In the genomic region with DNA sequence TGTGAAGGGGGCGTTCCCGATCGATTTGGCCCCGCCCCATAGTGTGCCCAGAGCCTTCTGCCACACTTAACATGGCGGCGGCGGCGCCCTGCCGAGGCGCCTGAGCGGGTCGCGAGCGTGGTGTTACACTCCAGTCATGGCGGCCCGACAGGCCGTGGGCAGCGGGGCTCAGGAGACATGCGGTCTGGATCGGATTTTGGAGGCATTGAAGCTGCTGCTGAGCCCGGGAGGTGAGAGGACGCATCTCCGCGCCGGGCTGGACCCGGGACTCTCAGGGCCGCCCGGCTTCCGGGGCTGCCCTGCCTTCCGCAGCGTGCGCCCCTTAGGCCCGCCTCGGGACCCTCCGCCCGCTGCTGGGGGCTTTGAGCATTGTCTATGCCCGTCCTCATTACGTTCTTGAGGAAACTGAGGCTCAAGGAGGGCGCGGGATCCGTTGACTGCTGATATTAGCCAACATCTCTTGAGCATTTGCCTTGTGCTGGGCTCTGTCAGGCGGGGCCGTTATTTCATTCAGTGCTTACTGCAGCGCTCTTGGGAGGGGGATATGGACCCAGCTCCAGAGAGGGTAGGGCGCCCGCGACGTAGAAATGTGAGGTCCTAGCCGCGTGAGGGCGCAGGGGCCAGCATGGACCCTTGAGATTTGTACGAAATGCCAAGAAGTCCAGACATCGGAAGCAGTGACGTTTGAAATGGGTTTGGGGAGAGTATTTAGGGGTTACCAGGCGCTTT, we compare ENCODE assay signal across 8 cellular contexts. TPM values are rescaled to one million over a fixed set of nuclear protein-coding genes. Genes with fewer than 3 reads are reported as not detected.
DNase-seq lines count a peak whose midpoint lies in the region; ATAC-seq and TF ChIP-seq lines count a peak whose summit lies in the region.

A gene (plus strand): TSS at position 50 of the 729 bp plus-strand sequence. CDS start 87 bp downstream, at position 137.

- TF ChIP-seq CTCF in OCI-LY3 (IDR thresholded peaks at IDR 0.05; ENCODE audit: low read depth, low read length) (peak; percentile 59), epithelial cell of esophagus (IDR thresholded peaks at IDR 0.05; ENCODE audit: insufficient read depth, low read depth, low read length, missing control alignments) (no peak)

- H2AFZ ChIP-seq in OCI-LY3 (ENCODE audit: low read depth, low read length): peak within 1 kb of the TSS; percentile 98

- peak within 1 kb of the TSS; percentile 95 for H3K9ac ChIP-seq in HUES64 (ENCODE audit: low read depth, low read length)
- H3K9ac ChIP-seq in OCI-LY3 (ENCODE audit: low read length): peak within 1 kb of the TSS; percentile 99

- 0 out of 2 replicates have a peak, but pooled peaks cover 5% of the 10 kb centered on the region for H3K4me1 ChIP-seq in HUES64 (ENCODE audit: insufficient read depth, low read length)
- peaks cover 19% of the 10 kb centered on the region for H3K4me1 ChIP-seq in OCI-LY3 (ENCODE audit: low read length)
- H3K4me1 ChIP-seq in mononuclear cell (ENCODE audit: insufficient read depth, low read length): peaks cover 29% of the 10 kb centered on the region

- H3K4me2 ChIP-seq in OCI-LY3 (ENCODE audit: low read length): peak within 1 kb of the TSS; percentile 93

- no peaks in the 10 kb centered on the region for H3K9me3 ChIP-seq in HUES64 (ENCODE audit: insufficient read depth, low read depth, low read length)
- H3K9me3 ChIP-seq in OCI-LY3 (ENCODE audit: insufficient read depth, low read length): no peaks in the 10 kb centered on the region
- no peaks in the 10 kb centered on the region for H3K9me3 ChIP-seq in mononuclear cell (ENCODE audit: low read depth, low read length)

- ATAC-seq in GM21447 (IDR thresholded peaks at IDR 0.05; ENCODE audit: unreplicated experiment): peak; percentile 88

- no peaks in the 10 kb centered on the region for H3K36me3 ChIP-seq in HUES64 (ENCODE audit: insufficient read depth, low read length)
- peaks cover under 1% of the 10 kb centered on the region for H3K36me3 ChIP-seq in OCI-LY3 (replicated peaks; ENCODE audit: low read depth, low read length)

- WGBS in HUES64: under 1% methylated on average over 55 of the region's 55 CpGs

- peaks cover 36% of the 10 kb centered on the region for H3K79me2 ChIP-seq in OCI-LY3 (ENCODE audit: low read length)

- DNase-seq in D341Med (ENCODE audit: low spot score) (peak; percentile 90), epithelial cell of esophagus (ENCODE audit: low read depth) (peak; percentile 72)
- peak; percentile 95 for DNase-seq in activated CD8-positive, alpha-beta memory T cell treated with anti-CD3 and anti-CD28 coated beads, Interleukin-2, amount 50 U/mL, for 48 hours
- DNase-seq in stimulated activated CD8-positive, alpha-beta memory T cell treated with anti-CD3 and anti-CD28 coated beads, Interleukin-4, amount 100 ng/mL, for 24 hours (ENCODE audit: low read depth): peak; percentile 88

- no peaks in the 10 kb centered on the region for H3K27me3 ChIP-seq in HUES64 (ENCODE audit: insufficient read depth, low read length)
- H3K27me3 ChIP-seq in OCI-LY3 (ENCODE audit: low read depth, low read length): no peaks in the 10 kb centered on the region
- H3K27me3 ChIP-seq in mononuclear cell (ENCODE audit: insufficient read depth, low read length): no peaks in the 10 kb centered on the region

- H4K20me1 ChIP-seq in OCI-LY3 (ENCODE audit: insufficient read depth, low read length): no peaks in the 10 kb centered on the region

- peak within 1 kb of the TSS; percentile 83 for H3K4me3 ChIP-seq in HUES64 (ENCODE audit: low read length)
- H3K4me3 ChIP-seq in OCI-LY3 (ENCODE audit: low read length): peak within 1 kb of the TSS; percentile 100
- peak within 1 kb of the TSS; percentile 78 for H3K4me3 ChIP-seq in epithelial cell of esophagus (ENCODE audit: low read length)
- peak within 1 kb of the TSS; percentile 99 for H3K4me3 ChIP-seq in mononuclear cell (ENCODE audit: low read length)

- H3K27ac ChIP-seq in HUES64 (ENCODE audit: low read depth, low read length) (peak within 1 kb of the TSS; percentile 91), OCI-LY3 (ENCODE audit: low read length) (peak within 1 kb of the TSS; percentile 86)

RNA-seq across cellular contexts. Expression of the gene that starts here (rescaled TPM):
- polyA plus RNA-seq in HUES64 (2013, experiment 1 of 2): 10.6 TPM
- polyA plus RNA-seq in HUES64 (2013, experiment 2 of 2): 9.3 TPM
- total RNA-seq in mononuclear cell: 15.2 TPM

Comparison
In these comparisons a context has a peak if more than half of its experiments do, and no peak if none do; other contexts are left out.
1. Peak in every context shown above with its lines: DNase-seq, ATAC-seq, H3K4me3 ChIP-seq and H3K27ac ChIP-seq.